Comparison of ENCODE assay signal across 1 cellular context in the genomic region with DNA sequence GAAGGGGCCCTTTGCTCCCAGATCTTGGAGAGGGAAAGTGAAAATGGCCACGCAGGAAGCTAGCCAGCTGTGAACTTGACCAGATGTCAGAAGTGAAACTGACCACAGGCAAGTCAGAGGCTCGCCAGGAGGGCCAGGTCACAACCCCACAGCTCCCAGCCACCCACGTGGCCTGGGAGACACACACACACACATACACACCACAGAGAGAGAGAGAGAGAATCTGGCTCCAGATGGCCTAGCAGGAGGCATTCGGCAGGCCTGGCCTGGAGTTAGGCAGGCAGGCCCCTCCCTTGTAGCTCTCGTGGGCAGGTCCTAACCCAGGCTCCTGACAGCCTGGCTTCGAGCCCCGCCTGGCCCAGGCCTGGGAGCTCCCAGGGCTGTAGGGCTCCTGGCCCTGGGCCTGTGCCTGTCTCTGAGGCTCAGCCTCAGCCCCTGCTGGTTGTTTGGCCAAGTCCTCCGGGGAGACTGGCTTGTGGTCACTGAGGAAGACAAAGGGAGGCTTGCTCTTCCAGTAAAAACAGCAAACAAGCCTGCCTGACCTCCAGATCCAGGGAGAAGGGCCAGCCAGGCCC.
TF ChIP-seq lines count a peak whose summit lies in the region.

No MANE protein-coding gene starts in this region.

TF ChIP-seq in K562, 482 proteins besides CTCF, POLR2A, EP300 and RAD21 (continued from another document and continues in another):
- TF ChIP-seq TAF9B (IDR thresholded peaks at IDR 0.05; ENCODE audit: partially characterized antibody) (peak; percentile 38), SRSF9 (IDR thresholded peaks at IDR 0.05; ENCODE audit: borderline replicate concordance, low read depth, low read length) (no peak), NFRKB (IDR thresholded peaks at IDR 0.05; ENCODE audit: low read depth) (no peak; the same call in 1 of the 2 replicates), NFE2L1 (tag; IDR thresholded peaks at IDR 0.05; ENCODE audit: borderline replicate concordance, low read depth) (no peak), ESRRB (CRISPR knock-in tag; IDR thresholded peaks at IDR 0.05; ENCODE audit: borderline replicate concordance) (no peak), MXI1 (IDR thresholded peaks at IDR 0.05; ENCODE audit: low read depth, low read length) (no peak), ETV1 (tag; conservative IDR thresholded peaks at IDR 0.05; ENCODE audit: low read depth) (peak; percentile 35; the same call in 1 of the 2 replicates), GABPA (tag; conservative IDR thresholded peaks at IDR 0.05; ENCODE audit: low read depth) (peak; percentile 43; the same call in 1 of the 2 replicates), ARHGAP35 (IDR thresholded peaks at IDR 0.05; ENCODE audit: partially characterized antibody) (no peak), WHSC1 (IDR thresholded peaks at IDR 0.05; ENCODE audit: low read length) (no peak), MEIS2 (IDR thresholded peaks at IDR 0.05; ENCODE audit: partially characterized antibody) (peak; percentile 1), SRSF3 (IDR thresholded peaks at IDR 0.05; ENCODE audit: insufficient read depth, low read length) (no peak), CBFB (CRISPR knock-in tag; IDR thresholded peaks at IDR 0.05) (peak; percentile 86), CBFA2T3 (IDR thresholded peaks at IDR 0.05) (peak; percentile 83), SMAD2 (IDR thresholded peaks at IDR 0.05; ENCODE audit: low read depth, low read length) (no peak), ZNF561 (CRISPR knock-in tag; conservative IDR thresholded peaks at IDR 0.05) (no peak), ZFX (CRISPR knock-in tag; IDR thresholded peaks at IDR 0.05) (peak; percentile 85), FOXP1 (CRISPR knock-in tag; IDR thresholded peaks at IDR 0.05) (peak; percentile 55; the same call in 1 of the 2 replicates), ZSCAN32 (CRISPR knock-in tag; IDR thresholded peaks at IDR 0.05) (no peak), ZBTB1 (CRISPR knock-in tag; IDR thresholded peaks at IDR 0.05; ENCODE audit: borderline replicate concordance, low read depth) (no peak), NR3C1 (CRISPR knock-in tag; IDR thresholded peaks at IDR 0.05) (no peak), XRCC4 (IDR thresholded peaks at IDR 0.05; ENCODE audit: extremely low read depth, insufficient read depth, insufficient read length) (no peak), TAF15 (IDR thresholded peaks at IDR 0.05; ENCODE audit: low read depth, low read length) (no peak), NRF1 (conservative IDR thresholded peaks at IDR 0.05 in 1 of 2, IDR thresholded peaks at IDR 0.05 in 1 of 2) (peak; percentile 17 to 33; a peak in 2 of 4 replicates), KLF13 (tag; IDR thresholded peaks at IDR 0.05; ENCODE audit: borderline replicate concordance, low read depth) (no peak), SRSF1 (IDR thresholded peaks at IDR 0.05; ENCODE audit: low read depth, low read length) (no peak), MAZ (CRISPR knock-in tag; conservative IDR thresholded peaks at IDR 0.05 in 1 of 2, IDR thresholded peaks at IDR 0.05 in 1 of 2) (peak; percentile 59 to 68), MYBL2 (IDR thresholded peaks at IDR 0.05; ENCODE audit: low read depth) (no peak), MYBL2 (CRISPR knock-in tag; IDR thresholded peaks at IDR 0.05; ENCODE audit: borderline replicate concordance) (no peak), ZNF282 (CRISPR knock-in tag; IDR thresholded peaks at IDR 0.05) (no peak), PRMT5 (CRISPR knock-in tag; IDR thresholded peaks at IDR 0.05) (no peak), TGIF2 (CRISPR knock-in tag; IDR thresholded peaks at IDR 0.05) (no peak), HDGF (IDR thresholded peaks at IDR 0.05) (no peak), ZC3H4 (CRISPR knock-in tag; IDR thresholded peaks at IDR 0.05; ENCODE audit: borderline replicate concordance) (no peak)
- TF ChIP-seq, protein P1, sequence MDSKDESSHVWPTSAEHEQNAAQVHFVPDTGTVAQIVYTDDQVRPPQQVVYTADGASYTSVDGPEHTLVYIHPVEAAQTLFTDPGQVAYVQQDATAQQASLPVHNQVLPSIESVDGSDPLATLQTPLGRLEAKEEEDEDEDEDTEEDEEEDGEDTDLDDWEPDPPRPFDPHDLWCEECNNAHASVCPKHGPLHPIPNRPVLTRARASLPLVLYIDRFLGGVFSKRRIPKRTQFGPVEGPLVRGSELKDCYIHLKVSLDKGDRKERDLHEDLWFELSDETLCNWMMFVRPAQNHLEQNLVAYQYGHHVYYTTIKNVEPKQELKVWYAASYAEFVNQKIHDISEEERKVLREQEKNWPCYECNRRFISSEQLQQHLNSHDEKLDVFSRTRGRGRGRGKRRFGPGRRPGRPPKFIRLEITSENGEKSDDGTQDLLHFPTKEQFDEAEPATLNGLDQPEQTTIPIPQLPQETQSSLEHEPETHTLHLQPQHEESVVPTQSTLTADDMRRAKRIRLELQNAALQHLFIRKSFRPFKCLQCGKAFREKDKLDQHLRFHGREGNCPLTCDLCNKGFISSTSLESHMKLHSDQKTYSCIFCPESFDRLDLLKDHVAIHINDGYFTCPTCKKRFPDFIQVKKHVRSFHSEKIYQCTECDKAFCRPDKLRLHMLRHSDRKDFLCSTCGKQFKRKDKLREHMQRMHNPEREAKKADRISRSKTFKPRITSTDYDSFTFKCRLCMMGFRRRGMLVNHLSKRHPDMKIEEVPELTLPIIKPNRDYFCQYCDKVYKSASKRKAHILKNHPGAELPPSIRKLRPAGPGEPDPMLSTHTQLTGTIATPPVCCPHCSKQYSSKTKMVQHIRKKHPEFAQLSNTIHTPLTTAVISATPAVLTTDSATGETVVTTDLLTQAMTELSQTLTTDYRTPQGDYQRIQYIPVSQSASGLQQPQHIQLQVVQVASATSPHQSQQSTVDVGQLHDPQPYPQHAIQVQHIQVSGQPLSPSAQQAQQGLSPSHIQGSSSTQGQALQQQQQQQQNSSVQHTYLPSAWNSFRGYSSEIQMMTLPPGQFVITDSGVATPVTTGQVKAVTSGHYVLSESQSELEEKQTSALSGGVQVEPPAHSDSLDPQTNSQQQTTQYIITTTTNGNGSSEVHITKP (IDR thresholded peaks at IDR 0.05; ENCODE audit: partially characterized antibody) = peak; percentile 40
- TF ChIP-seq, protein P2, sequence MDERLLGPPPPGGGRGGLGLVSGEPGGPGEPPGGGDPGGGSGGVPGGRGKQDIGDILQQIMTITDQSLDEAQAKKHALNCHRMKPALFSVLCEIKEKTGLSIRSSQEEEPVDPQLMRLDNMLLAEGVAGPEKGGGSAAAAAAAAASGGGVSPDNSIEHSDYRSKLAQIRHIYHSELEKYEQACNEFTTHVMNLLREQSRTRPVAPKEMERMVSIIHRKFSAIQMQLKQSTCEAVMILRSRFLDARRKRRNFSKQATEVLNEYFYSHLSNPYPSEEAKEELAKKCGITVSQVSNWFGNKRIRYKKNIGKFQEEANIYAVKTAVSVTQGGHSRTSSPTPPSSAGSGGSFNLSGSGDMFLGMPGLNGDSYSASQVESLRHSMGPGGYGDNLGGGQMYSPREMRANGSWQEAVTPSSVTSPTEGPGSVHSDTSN (CRISPR knock-in tag; IDR thresholded peaks at IDR 0.05; ENCODE audit: low read depth) = no peak
- TF ChIP-seq, protein P2 (tag; conservative IDR thresholded peaks at IDR 0.05; ENCODE audit: low read depth) = 0 out of 2 replicates have a peak, but pooled peaks have one; percentile 17
- TF ChIP-seq, protein P3, sequence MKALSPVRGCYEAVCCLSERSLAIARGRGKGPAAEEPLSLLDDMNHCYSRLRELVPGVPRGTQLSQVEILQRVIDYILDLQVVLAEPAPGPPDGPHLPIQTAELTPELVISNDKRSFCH (CRISPR knock-in tag; IDR thresholded peaks at IDR 0.05) = no peak
- TF ChIP-seq, protein P3 (tag; IDR thresholded peaks at IDR 0.05) = peak; percentile 53
- TF ChIP-seq, protein P4, sequence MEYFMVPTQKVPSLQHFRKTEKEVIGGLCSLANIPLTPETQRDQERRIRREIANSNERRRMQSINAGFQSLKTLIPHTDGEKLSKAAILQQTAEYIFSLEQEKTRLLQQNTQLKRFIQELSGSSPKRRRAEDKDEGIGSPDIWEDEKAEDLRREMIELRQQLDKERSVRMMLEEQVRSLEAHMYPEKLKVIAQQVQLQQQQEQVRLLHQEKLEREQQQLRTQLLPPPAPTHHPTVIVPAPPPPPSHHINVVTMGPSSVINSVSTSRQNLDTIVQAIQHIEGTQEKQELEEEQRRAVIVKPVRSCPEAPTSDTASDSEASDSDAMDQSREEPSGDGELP (CRISPR knock-in tag; IDR thresholded peaks at IDR 0.05; ENCODE audit: borderline replicate concordance) = peak; percentile 93
- TF ChIP-seq, protein P5, sequence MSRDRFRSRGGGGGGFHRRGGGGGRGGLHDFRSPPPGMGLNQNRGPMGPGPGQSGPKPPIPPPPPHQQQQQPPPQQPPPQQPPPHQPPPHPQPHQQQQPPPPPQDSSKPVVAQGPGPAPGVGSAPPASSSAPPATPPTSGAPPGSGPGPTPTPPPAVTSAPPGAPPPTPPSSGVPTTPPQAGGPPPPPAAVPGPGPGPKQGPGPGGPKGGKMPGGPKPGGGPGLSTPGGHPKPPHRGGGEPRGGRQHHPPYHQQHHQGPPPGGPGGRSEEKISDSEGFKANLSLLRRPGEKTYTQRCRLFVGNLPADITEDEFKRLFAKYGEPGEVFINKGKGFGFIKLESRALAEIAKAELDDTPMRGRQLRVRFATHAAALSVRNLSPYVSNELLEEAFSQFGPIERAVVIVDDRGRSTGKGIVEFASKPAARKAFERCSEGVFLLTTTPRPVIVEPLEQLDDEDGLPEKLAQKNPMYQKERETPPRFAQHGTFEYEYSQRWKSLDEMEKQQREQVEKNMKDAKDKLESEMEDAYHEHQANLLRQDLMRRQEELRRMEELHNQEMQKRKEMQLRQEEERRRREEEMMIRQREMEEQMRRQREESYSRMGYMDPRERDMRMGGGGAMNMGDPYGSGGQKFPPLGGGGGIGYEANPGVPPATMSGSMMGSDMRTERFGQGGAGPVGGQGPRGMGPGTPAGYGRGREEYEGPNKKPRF (IDR thresholded peaks at IDR 0.05; ENCODE audit: low read depth, low read length) = no peak
- TF ChIP-seq, protein P6, sequence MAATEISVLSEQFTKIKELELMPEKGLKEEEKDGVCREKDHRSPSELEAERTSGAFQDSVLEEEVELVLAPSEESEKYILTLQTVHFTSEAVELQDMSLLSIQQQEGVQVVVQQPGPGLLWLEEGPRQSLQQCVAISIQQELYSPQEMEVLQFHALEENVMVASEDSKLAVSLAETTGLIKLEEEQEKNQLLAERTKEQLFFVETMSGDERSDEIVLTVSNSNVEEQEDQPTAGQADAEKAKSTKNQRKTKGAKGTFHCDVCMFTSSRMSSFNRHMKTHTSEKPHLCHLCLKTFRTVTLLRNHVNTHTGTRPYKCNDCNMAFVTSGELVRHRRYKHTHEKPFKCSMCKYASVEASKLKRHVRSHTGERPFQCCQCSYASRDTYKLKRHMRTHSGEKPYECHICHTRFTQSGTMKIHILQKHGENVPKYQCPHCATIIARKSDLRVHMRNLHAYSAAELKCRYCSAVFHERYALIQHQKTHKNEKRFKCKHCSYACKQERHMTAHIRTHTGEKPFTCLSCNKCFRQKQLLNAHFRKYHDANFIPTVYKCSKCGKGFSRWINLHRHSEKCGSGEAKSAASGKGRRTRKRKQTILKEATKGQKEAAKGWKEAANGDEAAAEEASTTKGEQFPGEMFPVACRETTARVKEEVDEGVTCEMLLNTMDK (IDR thresholded peaks at IDR 0.05; ENCODE audit: borderline replicate concordance, insufficient read depth, low read depth, low read length, poor library complexity, severe bottlenecking) = no peak
- TF ChIP-seq, protein P7, sequence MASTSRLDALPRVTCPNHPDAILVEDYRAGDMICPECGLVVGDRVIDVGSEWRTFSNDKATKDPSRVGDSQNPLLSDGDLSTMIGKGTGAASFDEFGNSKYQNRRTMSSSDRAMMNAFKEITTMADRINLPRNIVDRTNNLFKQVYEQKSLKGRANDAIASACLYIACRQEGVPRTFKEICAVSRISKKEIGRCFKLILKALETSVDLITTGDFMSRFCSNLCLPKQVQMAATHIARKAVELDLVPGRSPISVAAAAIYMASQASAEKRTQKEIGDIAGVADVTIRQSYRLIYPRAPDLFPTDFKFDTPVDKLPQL (IDR thresholded peaks at IDR 0.05; ENCODE audit: extremely low read depth, insufficient read length) = no peak
- TF ChIP-seq, protein P8, sequence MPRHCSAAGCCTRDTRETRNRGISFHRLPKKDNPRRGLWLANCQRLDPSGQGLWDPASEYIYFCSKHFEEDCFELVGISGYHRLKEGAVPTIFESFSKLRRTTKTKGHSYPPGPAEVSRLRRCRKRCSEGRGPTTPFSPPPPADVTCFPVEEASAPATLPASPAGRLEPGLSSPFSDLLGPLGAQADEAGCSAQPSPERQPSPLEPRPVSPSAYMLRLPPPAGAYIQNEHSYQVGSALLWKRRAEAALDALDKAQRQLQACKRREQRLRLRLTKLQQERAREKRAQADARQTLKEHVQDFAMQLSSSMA (CRISPR knock-in tag; IDR thresholded peaks at IDR 0.05) = no peak
- TF ChIP-seq, protein P9, sequence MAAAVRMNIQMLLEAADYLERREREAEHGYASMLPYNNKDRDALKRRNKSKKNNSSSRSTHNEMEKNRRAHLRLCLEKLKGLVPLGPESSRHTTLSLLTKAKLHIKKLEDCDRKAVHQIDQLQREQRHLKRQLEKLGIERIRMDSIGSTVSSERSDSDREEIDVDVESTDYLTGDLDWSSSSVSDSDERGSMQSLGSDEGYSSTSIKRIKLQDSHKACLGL (CRISPR knock-in tag; IDR thresholded peaks at IDR 0.05; ENCODE audit: borderline replicate concordance, poor library complexity, severe bottlenecking) = no peak
- TF ChIP-seq, protein P10, sequence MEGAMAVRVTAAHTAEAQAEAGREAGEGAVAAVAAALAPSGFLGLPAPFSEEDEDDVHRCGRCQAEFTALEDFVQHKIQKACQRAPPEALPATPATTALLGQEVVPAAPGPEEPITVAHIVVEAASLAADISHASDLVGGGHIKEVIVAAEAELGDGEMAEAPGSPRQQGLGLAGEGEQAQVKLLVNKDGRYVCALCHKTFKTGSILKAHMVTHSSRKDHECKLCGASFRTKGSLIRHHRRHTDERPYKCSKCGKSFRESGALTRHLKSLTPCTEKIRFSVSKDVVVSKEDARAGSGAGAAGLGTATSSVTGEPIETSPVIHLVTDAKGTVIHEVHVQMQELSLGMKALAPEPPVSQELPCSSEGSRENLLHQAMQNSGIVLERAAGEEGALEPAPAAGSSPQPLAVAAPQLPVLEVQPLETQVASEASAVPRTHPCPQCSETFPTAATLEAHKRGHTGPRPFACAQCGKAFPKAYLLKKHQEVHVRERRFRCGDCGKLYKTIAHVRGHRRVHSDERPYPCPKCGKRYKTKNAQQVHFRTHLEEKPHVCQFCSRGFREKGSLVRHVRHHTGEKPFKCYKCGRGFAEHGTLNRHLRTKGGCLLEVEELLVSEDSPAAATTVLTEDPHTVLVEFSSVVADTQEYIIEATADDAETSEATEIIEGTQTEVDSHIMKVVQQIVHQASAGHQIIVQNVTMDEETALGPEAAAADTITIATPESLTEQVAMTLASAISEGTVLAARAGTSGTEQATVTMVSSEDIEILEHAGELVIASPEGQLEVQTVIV (CRISPR knock-in tag; IDR thresholded peaks at IDR 0.05; ENCODE audit: borderline replicate concordance) = no peak
